Comparison of ENCODE assay signal across 9 cellular contexts in genomic region chr11:114076974-114077373, GRCh38. TPM values are rescaled to one million over a fixed set of nuclear protein-coding genes. Genes with fewer than 3 reads are reported as not detected.
DNase-seq lines count a peak whose midpoint lies in the region; ATAC-seq and TF ChIP-seq lines count a peak whose summit lies in the region.
"Had no signal": no experiment of that assay in that cellular context is flagged by ENCODE, and none has a peak within 500 bp of the region (broad histone marks: within the 10 kb centered on the region; RNA-seq: fewer than 3 reads in every experiment).

No MANE protein-coding gene starts in this region.

- peaks cover 61 to 93% (median 75%) of the 10 kb centered on the region in 4 donors for H3K4me1 Mint-ChIP-seq in CD4-positive, alpha-beta memory T cell
- peaks cover 41 to 77% (median 74%) of the 10 kb centered on the region in 3 donors for H3K4me1 Mint-ChIP-seq in naive B cell
- H3K4me1 Mint-ChIP-seq in WTC11, result peaks cover 43% of the 10 kb centered on the region

- no peak for DNase-seq in CD4-positive, alpha-beta memory T cell
- DNase-seq in Jurkat, Clone E6-1 (ENCODE audit: low read depth, low spot score), result no peak
- peak; percentile 84 for DNase-seq in SK-N-MC (ENCODE audit: low read depth, low spot score)
- DNase-seq in naive B cell, result no peak
- DNase-seq in HEK293T (ENCODE audit: extremely low spot score), result no peak
- DNase-seq in WTC11 (ENCODE audit: low spot score), result no peak
- no peak for DNase-seq in AML-193 (lab: John Stamatoyannopoulos, UW)
- DNase-seq in ovary, result no peak
- DNase-seq: NCI-H187 treated with DMSO at 0.1 percent for 48 hours had no signal

- no peaks in the 10 kb centered on the region for H3K9me3 ChIP-seq in CD4-positive, alpha-beta memory T cell (ENCODE audit: control insufficient read depth in 1 of 2, low read length in 2 of 2)
- no peaks in the 10 kb centered on the region for H3K9me3 ChIP-seq in SK-N-MC (ENCODE audit: low read depth, low read length)
- no peaks in the 10 kb centered on the region for H3K9me3 ChIP-seq in ovary

- no peak for TF ChIP-seq POLR2A in ovary (IDR thresholded peaks at IDR 0.05)

- no peaks in the 10 kb centered on the region for H3K27me3 Mint-ChIP-seq in CD4-positive, alpha-beta memory T cell
- H3K27me3 Mint-ChIP-seq in naive B cell (peaks cover 4 to 58% (median 17%) of the 10 kb centered on the region in 3 donors), WTC11 (ENCODE audit: low read depth) (peaks cover 67% of the 10 kb centered on the region)

- CTCF ChIA-PET in CD4-positive, alpha-beta memory T cell (lab: Charles Lee; ENCODE audit: partially characterized antibody), result no interaction called here
- CTCF ChIA-PET in HEK293T (lab: Yijun Ruan, JAX) (no interaction called here), WTC11 (lab: Charles Lee) (no interaction called here)

- peak overlapping the region; percentile 84 to 99 (median 94) for H3K27ac Mint-ChIP-seq in CD4-positive, alpha-beta memory T cell
- H3K27ac Mint-ChIP-seq in naive B cell (peak overlapping the region in 2 of 6 donors; percentile 8 to 94), WTC11 (no peak overlapping the region)

- H3K4me1 ChIP-seq in CD4-positive, alpha-beta memory T cell (ENCODE audit: insufficient read depth, low read length), result peaks cover 75% of the 10 kb centered on the region
- H3K4me1 ChIP-seq in ovary (ENCODE audit: insufficient read depth), result peaks cover 52% of the 10 kb centered on the region

- no peaks in the 10 kb centered on the region for H3K36me3 ChIP-seq in CD4-positive, alpha-beta memory T cell (ENCODE audit: insufficient read depth, low read length)
- H3K36me3 ChIP-seq in SK-N-MC (ENCODE audit: insufficient read depth, low read length) (no peaks in the 10 kb centered on the region), ovary (no peaks in the 10 kb centered on the region)

- intact Hi-C loops in CD4-positive, alpha-beta memory T cell (cut with micrococcal nuclease), result loop anchor here (1.0 to 5.0 kb wide), 3 partner anchors 16 to 105 kb away; no protein-coding TSS in a partner anchor
- intact Hi-C loops in ovary (cut with DNase I), result loop anchor here in 1 of 4 donors (10.0 kb wide), 1 partner anchor 58 kb away; no protein-coding TSS in a partner anchor

- peak overlapping the region; percentile 55 for H3K27ac ChIP-seq in CD4-positive, alpha-beta memory T cell (ENCODE audit: low read depth, low read length)
- H3K27ac ChIP-seq in SK-N-MC, result peak overlapping the region; percentile 66; the same call in 1 of the 2 replicates
- no peak overlapping the region for H3K27ac ChIP-seq in ovary

- no peaks in the 10 kb centered on the region for H3K36me3 Mint-ChIP-seq in CD4-positive, alpha-beta memory T cell
- H3K36me3 Mint-ChIP-seq in naive B cell (peaks cover 11 to 13% of the 10 kb centered on the region in 2 donors), WTC11 (no peaks in the 10 kb centered on the region)

- POLR2A ChIA-PET in CD4-positive, alpha-beta memory T cell (lab: Charles Lee; ENCODE audit: partially characterized antibody), result no interaction called here
- POLR2A ChIA-PET in HEK293T (lab: Yijun Ruan, JAX), result no interaction called here
- POLR2A ChIA-PET in WTC11 (lab: Charles Lee), result no interaction called here

- H3K27me3 ChIP-seq in CD4-positive, alpha-beta memory T cell (ENCODE audit: insufficient read depth, low read length), result no peaks in the 10 kb centered on the region
- no peaks in the 10 kb centered on the region for H3K27me3 ChIP-seq in ovary

- ATAC-seq in naive B cell (ENCODE audit: low read depth in 2 of 2) (no peak), WTC11 (no peak)

- TF ChIP-seq EP300 in ovary (IDR thresholded peaks at IDR 0.05), result no peak

- 45 to 60% (median 55%) methylated on average over 2 of the region's 2 CpGs for WGBS in ovary, 3 donors

- no peak overlapping the region for H3K4me3 ChIP-seq in CD4-positive, alpha-beta memory T cell (ENCODE audit: low read length in 2 of 2)
- H3K4me3 ChIP-seq in Jurkat, Clone E6-1 (ENCODE audit: low read length), result peak overlapping the region; percentile 0; the same call in 1 of the 2 replicates
- peak overlapping the region; percentile 66 for H3K4me3 ChIP-seq in SK-N-MC
- H3K4me3 ChIP-seq in ovary, result no peak overlapping the region

- peak overlapping the region; percentile 72 to 90 (median 85) for H3K4me3 Mint-ChIP-seq in CD4-positive, alpha-beta memory T cell
- H3K4me3 Mint-ChIP-seq in naive B cell (peak overlapping the region in 5 of 8 donors; percentile 20 to 82 (median 54)), WTC11 (no peak overlapping the region)

- H3K9me3 Mint-ChIP-seq in CD4-positive, alpha-beta memory T cell, result peaks cover 0 to 6% (median 0%) of the 10 kb centered on the region in 8 donors
- H3K9me3 Mint-ChIP-seq in naive B cell (no peaks in the 10 kb centered on the region), WTC11 (no peaks in the 10 kb centered on the region)

- H3K9ac ChIP-seq in SK-N-MC (ENCODE audit: insufficient read length), result no peak overlapping the region

- TF ChIP-seq CTCF in WTC11 (IDR thresholded peaks at IDR 0.05), result no peak
- no peak for TF ChIP-seq CTCF in ovary (IDR thresholded peaks at IDR 0.05)

TF ChIP-seq in HEK293T, 16 proteins besides CTCF, POLR2A, EP300 and RAD21:
- no peak for TF ChIP-seq FOXA1 (IDR thresholded peaks at IDR 0.05)

TF ChIP-seq in WTC11, 78 proteins besides CTCF, POLR2A, EP300 and RAD21:
- no peak for TF ChIP-seq HMGA2 (CRISPR knock-in tag; IDR thresholded peaks at IDR 0.05)

RNA-seq across cellular contexts. Expression of gene ZBTB16, which starts 17.5 kb away (rescaled TPM):
- total RNA-seq in CD4-positive, alpha-beta memory T cell, result 1 to 10 TPM; 5.6 to 8.2 TPM
- 10 to 100 TPM in 1 of 2 donors, 1 to 10 TPM in 1; 9.0 to 28.4 TPM for polyA plus RNA-seq in CD4-positive, alpha-beta memory T cell
- polyA plus RNA-seq in Jurkat, Clone E6-1 (2012; ENCODE audit: insufficient read depth, insufficient read length), result 2.8 TPM
- 100 to 1,000 TPM in 2 of 6 donors, 10 to 100 TPM in 3, 1 to 10 TPM in 1; 10.0 to 178 (median 50.5) TPM for polyA plus RNA-seq in naive B cell (ENCODE audit: low read depth in 6 of 6)
- total RNA-seq in WTC11 (2021), result 0.34 to 0.57 TPM (median 0.55 TPM) in 3 replicates
- total RNA-seq in ovary, result 100 to 1,000 TPM in 3 of 7 donors, 10 to 100 TPM in 4; 12.7 to 160 (median 94.6) TPM
- polyA plus RNA-seq in ovary, result 10 to 100 TPM; 20.0 to 41.4 TPM

Comparison
In these comparisons a context has a peak if more than half of its experiments do, and no peak if none do; other contexts are left out.
1. H3K27ac ChIP-seq: peak in CD4-positive, alpha-beta memory T cell (single experiment) and SK-N-MC (single experiment); none in ovary (0 of 2).
2. H3K4me3 ChIP-seq: peak in Jurkat, Clone E6-1 (single experiment) and SK-N-MC (single experiment); none in CD4-positive, alpha-beta memory T cell (0 of 2) and ovary (single experiment).